ENCODE assay signal across 25 cellular contexts in the genomic region with DNA sequence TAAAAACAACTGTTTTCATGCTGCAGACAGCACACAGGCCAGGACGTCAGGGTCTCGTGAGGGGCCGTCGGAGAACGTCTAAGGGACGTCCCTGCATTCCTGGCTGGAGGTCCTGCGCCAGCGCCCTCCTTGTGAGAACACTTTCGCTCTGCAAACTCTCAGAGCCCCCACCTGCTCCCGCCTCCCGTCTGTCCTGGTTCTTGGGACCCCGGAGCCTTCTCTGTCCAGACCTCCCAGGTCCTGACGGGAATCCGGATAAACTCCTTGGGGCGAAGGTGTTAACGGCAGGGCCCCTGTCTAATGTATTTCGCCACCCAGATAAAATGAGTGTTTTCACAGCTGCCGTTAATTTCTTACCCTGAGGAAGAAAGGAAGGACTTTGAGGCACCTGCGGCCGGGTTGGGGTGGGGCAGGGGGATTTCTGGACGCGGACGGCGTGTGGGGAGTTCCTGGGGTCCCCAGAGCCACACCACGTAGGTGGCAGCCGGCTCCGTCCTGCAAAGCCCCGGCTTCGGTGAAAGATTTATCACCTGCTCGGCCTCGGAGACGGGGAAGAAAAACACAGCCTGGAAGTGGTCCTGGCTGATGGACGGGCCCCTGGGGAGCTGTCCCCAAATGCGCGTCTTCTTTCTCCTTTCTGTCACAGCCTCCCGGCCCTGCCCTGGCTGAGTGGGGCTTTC.
"Had no signal": no experiment of that assay in that cellular context is flagged by ENCODE, and none has a peak within 500 bp of the region (broad histone marks: within the 10 kb centered on the region; RNA-seq: fewer than 3 reads in every experiment).

No MANE protein-coding gene starts in this region.

- H3K36me3 ChIP-seq: breast epithelium, colonic mucosa, esophagus muscularis mucosa, gastrocnemius medialis, thyroid gland had no signal

- H3K9me3 Mint-ChIP-seq: activated naive CD4-positive, alpha-beta T cell treated with anti-CD3 and anti-CD28 coated beads for 36 hours; activated naive CD8-positive, alpha-beta T cell treated with anti-CD3 and anti-CD28 coated beads, Interleukin-2, amount 10 ng/mL, durations not matched to agents 7 days and 5 days; central memory CD8-positive, alpha-beta T cell; T-helper 1 cell treated with Interleukin-12 subunit alpha and Interleukin-12 subunit beta and Interleukin-4 antibody, amounts not matched to agents 30 μg/mL and 1 μg/mL, for 36 hours; WTC11 had no signal

- H3K4me1 ChIP-seq: breast epithelium, colonic mucosa, esophagus muscularis mucosa, gastrocnemius medialis, thyroid gland had no signal

- H3K27ac Mint-ChIP-seq: activated CD4-positive, alpha-beta T cell treated with anti-CD3 and anti-CD28 coated beads for 36 hours; activated naive CD4-positive, alpha-beta T cell treated with anti-CD3 and anti-CD28 coated beads for 36 hours; activated naive CD8-positive, alpha-beta T cell treated with anti-CD3 and anti-CD28 coated beads, Interleukin-2, amount 10 ng/mL, durations not matched to agents 7 days and 5 days; naive thymus-derived CD4-positive, alpha-beta T cell; progenitor cell of endocrine pancreas; T-helper 1 cell treated with Interleukin-12 subunit alpha and Interleukin-12 subunit beta and Interleukin-4 antibody, amounts not matched to agents 30 μg/mL and 1 μg/mL, for 36 hours; WTC11 had no signal

- ATAC-seq: activated CD4-positive, alpha-beta T cell treated with anti-CD3 and anti-CD28 coated beads for 36 hours; gastrocnemius medialis; left cardiac atrium; naive thymus-derived CD4-positive, alpha-beta T cell; WTC11 had no signal

- H3K4me3 ChIP-seq: breast epithelium, colonic mucosa, esophagus muscularis mucosa, gastrocnemius medialis, thyroid gland had no signal

- H3K9me3 ChIP-seq: colonic mucosa, esophagus muscularis mucosa, gastrocnemius medialis, thyroid gland had no signal

- H3K4me3 Mint-ChIP-seq: activated CD4-positive, alpha-beta T cell treated with anti-CD3 and anti-CD28 coated beads for 36 hours; activated naive CD4-positive, alpha-beta T cell treated with anti-CD3 and anti-CD28 coated beads for 36 hours; activated naive CD8-positive, alpha-beta T cell treated with anti-CD3 and anti-CD28 coated beads, Interleukin-2, amount 10 ng/mL, durations not matched to agents 7 days and 5 days; central memory CD8-positive, alpha-beta T cell; T-helper 1 cell treated with Interleukin-12 subunit alpha and Interleukin-12 subunit beta and Interleukin-4 antibody, amounts not matched to agents 30 μg/mL and 1 μg/mL, for 36 hours; WTC11 had no signal

- H3K36me3 Mint-ChIP-seq: activated naive CD8-positive, alpha-beta T cell treated with anti-CD3 and anti-CD28 coated beads, Interleukin-2, amount 10 ng/mL, durations not matched to agents 7 days and 5 days; WTC11 had no signal

- DNase-seq: activated CD4-positive, alpha-beta T cell treated with anti-CD3 and anti-CD28 coated beads for 36 hours; activated CD4-positive, alpha-beta T cell treated with anti-CD3 and anti-CD28 coated beads, Interleukin-2, amount 50 U/mL, for 4 hours; activated naive CD4-positive, alpha-beta T cell treated with anti-CD3 and anti-CD28 coated beads for 36 hours; activated naive CD8-positive, alpha-beta T cell treated with anti-CD3 and anti-CD28 coated beads, Interleukin-2, amount 10 ng/mL, durations not matched to agents 7 days and 5 days; activated T-cell treated with anti-CD3 and anti-CD28 coated beads, Interleukin-2, amount 50 U/mL, for 48 hours; amniotic stem cell; colonic mucosa; gastrocnemius medialis; head of caudate nucleus; hypothalamus; left cardiac atrium; naive thymus-derived CD4-positive, alpha-beta T cell; retina; stimulated activated CD4-positive, alpha-beta T cell treated with anti-CD3 and anti-CD28 coated beads, Interleukin-2, amount 100 ng/mL, for 48 hours; stimulated activated CD8-positive, alpha-beta memory T cell treated with anti-CD3 and anti-CD28 coated beads, Interleukin-4, amount 100 ng/mL, for 48 hours; stimulated activated naive CD4-positive, alpha-beta T cell treated with Interleukin-2 at 50 U/mL for 16 hours; substantia nigra; T1000; thyroid gland had no signal

- H3K4me1 Mint-ChIP-seq: activated CD4-positive, alpha-beta T cell treated with anti-CD3 and anti-CD28 coated beads for 36 hours; activated naive CD8-positive, alpha-beta T cell treated with anti-CD3 and anti-CD28 coated beads, Interleukin-2, amount 10 ng/mL, durations not matched to agents 7 days and 5 days; central memory CD8-positive, alpha-beta T cell; WTC11 had no signal
